23 cellular contexts compared by ENCODE assay signal in genomic region chr9:130423272-130423671, GRCh38. TPM values are rescaled to one million over a fixed set of nuclear protein-coding genes. Genes with fewer than 3 reads are reported as not detected.
A peak's percentile ranks its signal among the peaks of the same experiment; 100 is the strongest.
DNase-seq lines count a peak whose midpoint lies in the region; ATAC-seq, FAIRE-seq and TF ChIP-seq lines count a peak whose summit lies in the region.
"Had no signal": no experiment of that assay in that cellular context is flagged by ENCODE, and none has a peak within 500 bp of the region (broad histone marks: within the 10 kb centered on the region; RNA-seq: fewer than 3 reads in every experiment).

No MANE protein-coding gene starts in this region.

- H2BK120ac ChIP-seq in H1 (replicated peaks; ENCODE audit: low read depth, low read length), result peak overlapping the region; percentile 91
- H2BK120ac ChIP-seq in mesenchymal stem cell (ENCODE audit: low read depth, low read length), result no peak overlapping the region

- POLR2A ChIA-PET in H1 (lab: Charles Lee; ENCODE audit: partially characterized antibody), result interaction anchor here (0.6 to 4.1 kb wide), 4 partner anchors 8 to 25 kb away, joined by 3 to 31 read pairs (median 4); no protein-coding TSS in a partner anchor

- TF ChIP-seq RAD21 in H1 (IDR thresholded peaks at IDR 0.05 in 1 of 2, conservative IDR thresholded peaks at IDR 0.05 in 1 of 2; ENCODE audit: low read depth in 2 of 2, low read length in 2 of 2), result no peak

- H2AFZ ChIP-seq in H1 (ENCODE audit: low read length), result no peak overlapping the region
- no peak overlapping the region for H2AFZ ChIP-seq in mesenchymal stem cell (ENCODE audit: low read depth, low read length)

- H3K4me3 ChIP-seq in BE2C (ENCODE audit: low read depth, low read length) (no peak overlapping the region), H1 (ENCODE audit: extremely low read depth in 1 of 4, insufficient read depth in 2 of 4, low read depth in 3 of 4, low read length in 4 of 4) (no peak overlapping the region), mesenchymal stem cell (ENCODE audit: insufficient read depth in 1 of 2, low read depth in 1 of 2, low read length in 2 of 2) (no peak overlapping the region), esophagus squamous epithelium (no peak overlapping the region)
- H3K4me3 ChIP-seq: A549, ascending aorta, lung, upper lobe of right lung had no signal

- H3K4me2 ChIP-seq in H1 (ENCODE audit: insufficient read depth in 1 of 2, low read depth in 2 of 2, low read length in 2 of 2) (no peak overlapping the region), mesenchymal stem cell (ENCODE audit: low read length, poor library complexity, severe bottlenecking) (no peak overlapping the region)
- H3K4me2 ChIP-seq: A549 had no signal

- no peak for TF ChIP-seq EP300 in H1 (IDR thresholded peaks at IDR 0.05; ENCODE audit: borderline replicate concordance in 1 of 2, low read depth in 2 of 2, low read length in 2 of 2)

- H3K56ac ChIP-seq in H1 (replicated peaks; ENCODE audit: insufficient read length, low read depth, low read length), result no peak overlapping the region

- H3K36me3 ChIP-seq in BE2C (no peaks in the 10 kb centered on the region), H1 (ENCODE audit: control insufficient read depth in 2 of 4, insufficient read depth in 4 of 4, low read length in 3 of 4) (no peaks in the 10 kb centered on the region), mesenchymal stem cell (ENCODE audit: control insufficient read depth in 1 of 2, insufficient read depth in 2 of 2, low read depth in 1 of 2, low read length in 2 of 2) (no peaks in the 10 kb centered on the region), esophagus squamous epithelium (no peaks in the 10 kb centered on the region)
- H3K36me3 ChIP-seq: ascending aorta, upper lobe of right lung had no signal

- H4K91ac ChIP-seq in H1 (replicated peaks; ENCODE audit: insufficient read length, low read length) (peak overlapping the region; percentile 97), mesenchymal stem cell (ENCODE audit: low read length) (no peak overlapping the region)

- H2BK15ac ChIP-seq in H1 (ENCODE audit: low read length), result no peak overlapping the region
- no peak overlapping the region for H2BK15ac ChIP-seq in mesenchymal stem cell (ENCODE audit: low read depth, poor library complexity, severe bottlenecking)

- no peaks in the 10 kb centered on the region for H3K79me2 ChIP-seq in H1 (ENCODE audit: control insufficient read depth in 1 of 2, insufficient read depth in 2 of 2, low read length in 2 of 2)

- FAIRE-seq in H1 (lab: Jason Lieb, UNC), result no peak
- FAIRE-seq: A549, endothelial cell of umbilical vein, frontal cortex, HepG2 had no signal

- H3K4ac ChIP-seq in H1 (replicated peaks; ENCODE audit: insufficient read length, low read depth, low read length) (peak overlapping the region; percentile 46), mesenchymal stem cell (ENCODE audit: low read depth in 1 of 2, low read length in 2 of 2) (no peak overlapping the region)

- TF ChIP-seq POLR2A in H1 (IDR thresholded peaks at IDR 0.05; ENCODE audit: control extremely low read depth in 1 of 2, low read depth in 2 of 2, low read length in 2 of 2), result no peak
- TF ChIP-seq POLR2A in esophagus squamous epithelium (IDR thresholded peaks at IDR 0.05), result no peak

- TF ChIP-seq CTCF in BE2C (IDR thresholded peaks at IDR 0.05; ENCODE audit: low read depth, low read length) (no peak), H1 (IDR thresholded peaks at IDR 0.05; ENCODE audit: control extremely low read depth in 1 of 3, insufficient read depth in 1 of 3, low read depth in 1 of 3, low read length in 3 of 3) (no peak), GM20000 (IDR thresholded peaks at IDR 0.05; ENCODE audit: extremely low read depth, missing control alignments) (no peak), esophagus squamous epithelium (IDR thresholded peaks at IDR 0.05) (no peak)

- CTCF ChIA-PET in H1 (lab: Charles Lee; ENCODE audit: partially characterized antibody), result interaction anchor here (0.6 to 3.4 kb wide), 7 partner anchors 9 to 187 kb away, joined by 3 to 12 read pairs (median 5); no protein-coding TSS in a partner anchor

- H3K4me1 ChIP-seq in BE2C (peaks cover 32% of the 10 kb centered on the region), H1 (replicated peaks in 1 of 4; ENCODE audit: control insufficient read depth in 3 of 4, insufficient read depth in 4 of 4, low read length in 3 of 4) (peaks cover 6 to 15% (median 10%) of the 10 kb centered on the region in 4 experiments; a peak in 6 of 7 replicates), mesenchymal stem cell (ENCODE audit: control insufficient read depth, insufficient read depth, low read depth, low read length) (peaks cover 46% of the 10 kb centered on the region), esophagus squamous epithelium (peaks cover 10 to 29% (median 15%) of the 10 kb centered on the region in 3 donors)
- H3K4me1 ChIP-seq: upper lobe of right lung had no signal

- H4K8ac ChIP-seq in H1 (ENCODE audit: extremely low read depth, insufficient read depth, low read length) (no peak overlapping the region), mesenchymal stem cell (ENCODE audit: low read length) (no peak overlapping the region)

- H3K27me3 ChIP-seq in BE2C, result no peaks in the 10 kb centered on the region
- H3K27me3 ChIP-seq in H1 (replicated peaks in 1 of 4; ENCODE audit: control insufficient read depth in 3 of 4, extremely low read depth in 1 of 4, insufficient read depth in 3 of 4, low read length in 3 of 4), result no peaks in the 10 kb centered on the region
- H3K27me3 ChIP-seq in mesenchymal stem cell (ENCODE audit: control insufficient read depth in 1 of 2, insufficient read depth in 1 of 2, low read length in 2 of 2), result peaks cover 0 to 56% of the 10 kb centered on the region in 2 experiments
- peaks cover 0 to 88% (median 0%) of the 10 kb centered on the region in 4 donors for H3K27me3 ChIP-seq in esophagus squamous epithelium
- H3K27me3 ChIP-seq: ascending aorta, upper lobe of right lung had no signal

- H4K20me1 ChIP-seq in H1 (replicated peaks in 1 of 2; ENCODE audit: control insufficient read depth in 1 of 2, insufficient read depth in 2 of 2, low read length in 2 of 2), result no peaks in the 10 kb centered on the region

- H2AK5ac ChIP-seq in H1 (ENCODE audit: low read depth, low read length) (peak overlapping the region; percentile 65; the same call in 1 of the 2 replicates), mesenchymal stem cell (ENCODE audit: low read length, severe bottlenecking) (no peak overlapping the region)

- H3K27ac ChIP-seq in H1 (ENCODE audit: low read depth, low read length) (no peak overlapping the region), mesenchymal stem cell (ENCODE audit: low read length, poor library complexity, severe bottlenecking) (no peak overlapping the region), esophagus squamous epithelium (no peak overlapping the region)
- H3K27ac ChIP-seq: A549, ascending aorta, upper lobe of right lung had no signal

- H3K9me3 ChIP-seq in BE2C, result no peaks in the 10 kb centered on the region
- peaks cover 0 to 2% of the 10 kb centered on the region in 2 experiments; a peak in 1 of 4 replicates for H3K9me3 ChIP-seq in H1 (ENCODE audit: insufficient read depth in 2 of 2, low read depth in 1 of 2, low read length in 1 of 2)
- H3K9me3 ChIP-seq in mesenchymal stem cell (ENCODE audit: control insufficient read depth, low read length), result no peaks in the 10 kb centered on the region
- no peaks in the 10 kb centered on the region for H3K9me3 ChIP-seq in esophagus squamous epithelium
- H3K9me3 ChIP-seq: A549, ascending aorta, upper lobe of right lung had no signal

- H4K5ac ChIP-seq in H1 (ENCODE audit: insufficient read length, low read depth, low read length), result no peak overlapping the region

- ATAC-seq in HG02870 (IDR thresholded peaks at IDR 0.05; ENCODE audit: unreplicated experiment), result no peak
- ATAC-seq: A549; activated CD4-positive, alpha-beta T cell treated with anti-CD3 and anti-CD28 coated beads for 36 hours; CD8-positive, alpha-beta T cell; HepG2; natural killer cell; upper lobe of right lung had no signal

- H2BK5ac ChIP-seq in H1 (ENCODE audit: low read depth, low read length) (no peak overlapping the region; the same call in 1 of the 2 replicates), mesenchymal stem cell (ENCODE audit: low read depth, low read length, poor library complexity, severe bottlenecking) (no peak overlapping the region)

- H3K18ac ChIP-seq in H1 (ENCODE audit: extremely low read depth, low read length) (no peak overlapping the region; the same call in 1 of the 2 replicates), mesenchymal stem cell (ENCODE audit: low read depth in 1 of 2, low read length in 2 of 2) (peak overlapping the region in 1 of 2 experiments; percentile 18)

- peak overlapping the region; percentile 90; the same call in 1 of the 2 replicates for H2BK12ac ChIP-seq in H1 (ENCODE audit: low read depth, low read length)
- H2BK12ac ChIP-seq in mesenchymal stem cell (ENCODE audit: low read length in 2 of 2), result peak overlapping the region in 1 of 2 experiments; percentile 51

- H3K79me1 ChIP-seq in H1 (ENCODE audit: low read depth, low read length), result no peaks in the 10 kb centered on the region
- no peaks in the 10 kb centered on the region for H3K79me1 ChIP-seq in mesenchymal stem cell (replicated peaks; ENCODE audit: low read length, poor library complexity, severe bottlenecking)

- H3K23ac ChIP-seq in H1 (ENCODE audit: insufficient read length) (no peak overlapping the region), mesenchymal stem cell (ENCODE audit: low read length in 2 of 2) (no peak overlapping the region)

- 84% methylated on average over 7 of the region's 8 CpGs; no CpG with 5 or more reads in 1 of the 2 experiments for WGBS in H1 (ENCODE audit: extremely low coverage in 1 of 2, insufficient coverage in 1 of 2, insufficient read length in 1 of 2, insufficient replicate concordance in 2 of 2, low coverage in 1 of 2, low lambda C conversion rate in 2 of 2, missing lambda C conversion rate in 1 of 2), 2 experiments
- 62% methylated on average over 8 of the region's 8 CpGs for WGBS in mesenchymal stem cell
- WGBS in esophagus squamous epithelium, 2 donors, result 47 to 80% methylated on average over 1 to 5 of the region's 8 CpGs

- intact Hi-C loops in esophagus squamous epithelium (cut with DNase I), result no loop called here

- no peak overlapping the region for H3K9ac ChIP-seq in H1 (replicated peaks in 1 of 4; ENCODE audit: extremely low read depth in 1 of 4, low read depth in 3 of 4, low read length in 3 of 4)
- H3K9ac ChIP-seq in mesenchymal stem cell (ENCODE audit: low read length), result no peak overlapping the region

- no peak overlapping the region for H3K14ac ChIP-seq in H1 (ENCODE audit: insufficient read length)
- peak overlapping the region in 1 of 2 experiments; percentile 61 for H3K14ac ChIP-seq in mesenchymal stem cell (ENCODE audit: low read length in 2 of 2)

- peak overlapping the region; percentile 72; the same call in 1 of the 2 replicates for H2BK20ac ChIP-seq in H1 (ENCODE audit: low read length)

- peak; percentile 92 for DNase-seq in BE2C
- DNase-seq in NCI-H1694 treated with DMSO at 0.1 percent for 48 hours (lab: John Stamatoyannopoulos, UW), result peak; percentile 48
- DNase-seq in H1 (ENCODE audit: low read depth in 1 of 2, low spot score in 2 of 2), result no peak
- peak; percentile 40 for DNase-seq in mesenchymal stem cell
- no peak for DNase-seq in GM20000 (ENCODE audit: low spot score)
- no peak for DNase-seq in esophagus squamous epithelium (lab: John Stamatoyannopoulos, UW)
- no peak for DNase-seq in stimulated activated CD4-positive, alpha-beta T cell treated with anti-CD3 and anti-CD28 coated beads, Interleukin-4, amount 100 ng/mL, for 24 hours
- DNase-seq: activated CD4-positive, alpha-beta T cell treated with anti-CD3 and anti-CD28 coated beads for 36 hours; activated naive CD4-positive, alpha-beta T cell treated with anti-CD3 and anti-CD28 coated beads for 36 hours; CD8-positive, alpha-beta T cell; cortex of kidney; natural killer cell; NCI-H345; stimulated activated naive B cell treated with anti-CD40 and anti-IgM and Interleukin-4, amounts not matched to agents 10 μg/mL and 1 μg/mL and 100 μg/mL, for 72 hours; T-helper 9 cell; upper lobe of right lung had no signal

- no peaks in the 10 kb centered on the region for H3K23me2 ChIP-seq in H1 (ENCODE audit: low read depth, low read length)

RNA-seq across cellular contexts. Expression of gene ASS1, which starts 21.5 kb away (rescaled TPM):
- polyA plus RNA-seq in BE2C (2012; ENCODE audit: insufficient read depth, insufficient read length, low read depth), result 478 TPM
- 108 and 116 TPM in 2 replicates for total RNA-seq in H1 (2021; fragmentation: NEBNext Ultra II Directional; extraction: Animal tissue kit (Norgen Biotek cat#: 25700))
- polyA plus RNA-seq in H1 (2011; rRNA removed), result 296 and 298 TPM in 2 replicates
- 326 TPM for polyA plus RNA-seq in H1 (2011; cell fraction: cytosol; rRNA removed)
- 280 TPM for polyA plus RNA-seq in H1 (2011; cell fraction: nucleus; rRNA removed)
- 240 to 283 TPM (median 268 TPM) in 4 replicates for polyA plus RNA-seq in H1 (2012, experiment 1 of 2)
- 287 TPM for polyA plus RNA-seq in H1 (2012, experiment 2 of 2)
- 64.1 TPM for polyA plus RNA-seq in H1 (2013, experiment 1 of 2)
- 63.0 TPM for polyA plus RNA-seq in H1 (2013, experiment 2 of 2)
- polyA minus RNA-seq in H1 (2011; rRNA and poly(A)+ RNA removed), result 172 and 229 TPM in 2 replicates
- 85.1 TPM for polyA minus RNA-seq in H1 (2011; cell fraction: cytosol; rRNA and poly(A)+ RNA removed)
- 55.6 TPM for polyA minus RNA-seq in H1 (2011; cell fraction: nucleus; rRNA and poly(A)+ RNA removed)
- 27.8 TPM for polyA plus RNA-seq in mesenchymal stem cell (2013, experiment 1 of 2)
- polyA plus RNA-seq in mesenchymal stem cell (2013, experiment 2 of 2), result 28.1 TPM
- total RNA-seq in esophagus squamous epithelium, result 100 to 1,000 TPM in 2 of 4 donors, 10 to 100 TPM in 2; 33.5 to 203 (median 85.2) TPM
- total RNA-seq: CD8-positive, alpha-beta T cell had no signal

Comparison
In these comparisons a context has a peak if more than half of its experiments do, and no peak if none do; other contexts are left out.
1. DNase-seq: peak in BE2C (single experiment), NCI-H1694 treated with DMSO at 0.1 percent for 48 hours (single experiment) and mesenchymal stem cell (single experiment); none in H1 (0 of 2), GM20000 (single experiment), esophagus squamous epithelium (single experiment) and stimulated activated CD4-positive, alpha-beta T cell treated with anti-CD3 and anti-CD28 coated beads, Interleukin-4, amount 100 ng/mL, for 24 hours (single experiment).